Comparison of ENCODE assay signal across 1 cellular context in genomic region chr22:19981171-19981960, GRCh38.
TF ChIP-seq lines count a peak whose summit lies in the region.

No MANE protein-coding gene starts in this region.

TF ChIP-seq in K562, 482 proteins besides CTCF, POLR2A, EP300 and RAD21 (continued from another document and continues in another):
- TF ChIP-seq, protein P1, sequence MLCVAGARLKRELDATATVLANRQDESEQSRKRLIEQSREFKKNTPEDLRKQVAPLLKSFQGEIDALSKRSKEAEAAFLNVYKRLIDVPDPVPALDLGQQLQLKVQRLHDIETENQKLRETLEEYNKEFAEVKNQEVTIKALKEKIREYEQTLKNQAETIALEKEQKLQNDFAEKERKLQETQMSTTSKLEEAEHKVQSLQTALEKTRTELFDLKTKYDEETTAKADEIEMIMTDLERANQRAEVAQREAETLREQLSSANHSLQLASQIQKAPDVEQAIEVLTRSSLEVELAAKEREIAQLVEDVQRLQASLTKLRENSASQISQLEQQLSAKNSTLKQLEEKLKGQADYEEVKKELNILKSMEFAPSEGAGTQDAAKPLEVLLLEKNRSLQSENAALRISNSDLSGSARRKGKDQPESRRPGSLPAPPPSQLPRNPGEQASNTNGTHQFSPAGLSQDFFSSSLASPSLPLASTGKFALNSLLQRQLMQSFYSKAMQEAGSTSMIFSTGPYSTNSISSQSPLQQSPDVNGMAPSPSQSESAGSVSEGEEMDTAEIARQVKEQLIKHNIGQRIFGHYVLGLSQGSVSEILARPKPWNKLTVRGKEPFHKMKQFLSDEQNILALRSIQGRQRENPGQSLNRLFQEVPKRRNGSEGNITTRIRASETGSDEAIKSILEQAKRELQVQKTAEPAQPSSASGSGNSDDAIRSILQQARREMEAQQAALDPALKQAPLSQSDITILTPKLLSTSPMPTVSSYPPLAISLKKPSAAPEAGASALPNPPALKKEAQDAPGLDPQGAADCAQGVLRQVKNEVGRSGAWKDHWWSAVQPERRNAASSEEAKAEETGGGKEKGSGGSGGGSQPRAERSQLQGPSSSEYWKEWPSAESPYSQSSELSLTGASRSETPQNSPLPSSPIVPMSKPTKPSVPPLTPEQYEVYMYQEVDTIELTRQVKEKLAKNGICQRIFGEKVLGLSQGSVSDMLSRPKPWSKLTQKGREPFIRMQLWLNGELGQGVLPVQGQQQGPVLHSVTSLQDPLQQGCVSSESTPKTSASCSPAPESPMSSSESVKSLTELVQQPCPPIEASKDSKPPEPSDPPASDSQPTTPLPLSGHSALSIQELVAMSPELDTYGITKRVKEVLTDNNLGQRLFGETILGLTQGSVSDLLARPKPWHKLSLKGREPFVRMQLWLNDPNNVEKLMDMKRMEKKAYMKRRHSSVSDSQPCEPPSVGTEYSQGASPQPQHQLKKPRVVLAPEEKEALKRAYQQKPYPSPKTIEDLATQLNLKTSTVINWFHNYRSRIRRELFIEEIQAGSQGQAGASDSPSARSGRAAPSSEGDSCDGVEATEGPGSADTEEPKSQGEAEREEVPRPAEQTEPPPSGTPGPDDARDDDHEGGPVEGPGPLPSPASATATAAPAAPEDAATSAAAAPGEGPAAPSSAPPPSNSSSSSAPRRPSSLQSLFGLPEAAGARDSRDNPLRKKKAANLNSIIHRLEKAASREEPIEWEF (CRISPR knock-in tag; IDR thresholded peaks at IDR 0.05): no peak
- no peak for TF ChIP-seq SIX5 (IDR thresholded peaks at IDR 0.05; ENCODE audit: borderline replicate concordance in 1 of 2, insufficient read depth in 1 of 2, low read depth in 1 of 2, low read length in 2 of 2)
- TF ChIP-seq, protein P2, sequence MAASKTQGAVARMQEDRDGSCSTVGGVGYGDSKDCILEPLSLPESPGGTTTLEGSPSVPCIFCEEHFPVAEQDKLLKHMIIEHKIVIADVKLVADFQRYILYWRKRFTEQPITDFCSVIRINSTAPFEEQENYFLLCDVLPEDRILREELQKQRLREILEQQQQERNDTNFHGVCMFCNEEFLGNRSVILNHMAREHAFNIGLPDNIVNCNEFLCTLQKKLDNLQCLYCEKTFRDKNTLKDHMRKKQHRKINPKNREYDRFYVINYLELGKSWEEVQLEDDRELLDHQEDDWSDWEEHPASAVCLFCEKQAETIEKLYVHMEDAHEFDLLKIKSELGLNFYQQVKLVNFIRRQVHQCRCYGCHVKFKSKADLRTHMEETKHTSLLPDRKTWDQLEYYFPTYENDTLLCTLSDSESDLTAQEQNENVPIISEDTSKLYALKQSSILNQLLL (CRISPR knock-in tag; IDR thresholded peaks at IDR 0.05; ENCODE audit: borderline replicate concordance): 0 out of 2 replicates have a peak, but pooled peaks have one; percentile 62
- TF ChIP-seq HSF4 (CRISPR knock-in tag; IDR thresholded peaks at IDR 0.05; ENCODE audit: borderline replicate concordance): no peak
- no peak for TF ChIP-seq ZNF140 (CRISPR knock-in tag; IDR thresholded peaks at IDR 0.05)
- TF ChIP-seq HDAC1 (IDR thresholded peaks at IDR 0.05): no peak
- no peak for TF ChIP-seq GATAD2A (IDR thresholded peaks at IDR 0.05)
- no peak for TF ChIP-seq RBFOX2 (IDR thresholded peaks at IDR 0.05; ENCODE audit: low read depth, low read length)
- TF ChIP-seq ETV6 (IDR thresholded peaks at IDR 0.05; ENCODE audit: borderline replicate concordance in 1 of 2, low read depth in 2 of 2, low read length in 1 of 2): no peak
- TF ChIP-seq ETV6 (CRISPR knock-in tag; IDR thresholded peaks at IDR 0.05; ENCODE audit: borderline replicate concordance): no peak
- no peak; the same call in 1 of the 2 replicates for TF ChIP-seq ZKSCAN1 (IDR thresholded peaks at IDR 0.05; ENCODE audit: low read depth, low read length)
- no peak for TF ChIP-seq PTTG1 (tag; IDR thresholded peaks at IDR 0.05; ENCODE audit: low read depth)
- TF ChIP-seq IFI16 (CRISPR knock-in tag; IDR thresholded peaks at IDR 0.05): no peak
- TF ChIP-seq AFF1 (IDR thresholded peaks at IDR 0.05; ENCODE audit: low read depth in 1 of 2, partially characterized antibody in 2 of 2): no peak
- no peak for TF ChIP-seq PRMT5 (CRISPR knock-in tag; IDR thresholded peaks at IDR 0.05)
- no peak for TF ChIP-seq NFATC3 (IDR thresholded peaks at IDR 0.05)
- TF ChIP-seq BCLAF1 (IDR thresholded peaks at IDR 0.05; ENCODE audit: borderline replicate concordance in 1 of 2, control insufficient read depth in 1 of 2, low read depth in 2 of 2, low read length in 1 of 2): no peak
- no peak for TF ChIP-seq NFIX (CRISPR knock-in tag; IDR thresholded peaks at IDR 0.05; ENCODE audit: low read depth)
- TF ChIP-seq, protein P3, sequence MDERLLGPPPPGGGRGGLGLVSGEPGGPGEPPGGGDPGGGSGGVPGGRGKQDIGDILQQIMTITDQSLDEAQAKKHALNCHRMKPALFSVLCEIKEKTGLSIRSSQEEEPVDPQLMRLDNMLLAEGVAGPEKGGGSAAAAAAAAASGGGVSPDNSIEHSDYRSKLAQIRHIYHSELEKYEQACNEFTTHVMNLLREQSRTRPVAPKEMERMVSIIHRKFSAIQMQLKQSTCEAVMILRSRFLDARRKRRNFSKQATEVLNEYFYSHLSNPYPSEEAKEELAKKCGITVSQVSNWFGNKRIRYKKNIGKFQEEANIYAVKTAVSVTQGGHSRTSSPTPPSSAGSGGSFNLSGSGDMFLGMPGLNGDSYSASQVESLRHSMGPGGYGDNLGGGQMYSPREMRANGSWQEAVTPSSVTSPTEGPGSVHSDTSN (CRISPR knock-in tag; IDR thresholded peaks at IDR 0.05; ENCODE audit: low read depth): no peak
- TF ChIP-seq, protein P3 (tag; conservative IDR thresholded peaks at IDR 0.05; ENCODE audit: low read depth): no peak
- no peak for TF ChIP-seq ZNF830 (CRISPR knock-in tag; IDR thresholded peaks at IDR 0.05)
- no peak for TF ChIP-seq TAF7 (tag; IDR thresholded peaks at IDR 0.05)
- no peak for TF ChIP-seq ZNF586 (CRISPR knock-in tag; conservative IDR thresholded peaks at IDR 0.05)
- TF ChIP-seq MYBL2 (IDR thresholded peaks at IDR 0.05; ENCODE audit: low read depth): no peak
- no peak for TF ChIP-seq MYBL2 (CRISPR knock-in tag; IDR thresholded peaks at IDR 0.05; ENCODE audit: borderline replicate concordance)
- TF ChIP-seq IRF2 (CRISPR knock-in tag; IDR thresholded peaks at IDR 0.05): no peak
- TF ChIP-seq, protein P4, sequence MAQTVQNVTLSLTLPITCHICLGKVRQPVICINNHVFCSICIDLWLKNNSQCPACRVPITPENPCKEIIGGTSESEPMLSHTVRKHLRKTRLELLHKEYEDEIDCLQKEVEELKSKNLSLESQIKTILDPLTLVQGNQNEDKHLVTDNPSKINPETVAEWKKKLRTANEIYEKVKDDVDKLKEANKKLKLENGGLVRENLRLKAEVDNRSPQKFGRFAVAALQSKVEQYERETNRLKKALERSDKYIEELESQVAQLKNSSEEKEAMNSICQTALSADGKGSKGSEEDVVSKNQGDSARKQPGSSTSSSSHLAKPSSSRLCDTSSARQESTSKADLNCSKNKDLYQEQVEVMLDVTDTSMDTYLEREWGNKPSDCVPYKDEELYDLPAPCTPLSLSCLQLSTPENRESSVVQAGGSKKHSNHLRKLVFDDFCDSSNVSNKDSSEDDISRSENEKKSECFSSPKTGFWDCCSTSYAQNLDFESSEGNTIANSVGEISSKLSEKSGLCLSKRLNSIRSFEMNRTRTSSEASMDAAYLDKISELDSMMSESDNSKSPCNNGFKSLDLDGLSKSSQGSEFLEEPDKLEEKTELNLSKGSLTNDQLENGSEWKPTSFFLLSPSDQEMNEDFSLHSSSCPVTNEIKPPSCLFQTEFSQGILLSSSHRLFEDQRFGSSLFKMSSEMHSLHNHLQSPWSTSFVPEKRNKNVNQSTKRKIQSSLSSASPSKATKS (CRISPR knock-in tag; IDR thresholded peaks at IDR 0.05): no peak
- 0 out of 2 replicates have a peak, but pooled peaks have one; percentile 7 for TF ChIP-seq POLR2G (IDR thresholded peaks at IDR 0.05; ENCODE audit: low read depth, low read length)
- TF ChIP-seq ZNF23 (CRISPR knock-in tag; IDR thresholded peaks at IDR 0.05): no peak
- TF ChIP-seq CHD4 (IDR thresholded peaks at IDR 0.05; ENCODE audit: insufficient read depth, insufficient replicate concordance, low read depth, low read length, poor library complexity, severe bottlenecking): no peak
- TF ChIP-seq, protein P5, sequence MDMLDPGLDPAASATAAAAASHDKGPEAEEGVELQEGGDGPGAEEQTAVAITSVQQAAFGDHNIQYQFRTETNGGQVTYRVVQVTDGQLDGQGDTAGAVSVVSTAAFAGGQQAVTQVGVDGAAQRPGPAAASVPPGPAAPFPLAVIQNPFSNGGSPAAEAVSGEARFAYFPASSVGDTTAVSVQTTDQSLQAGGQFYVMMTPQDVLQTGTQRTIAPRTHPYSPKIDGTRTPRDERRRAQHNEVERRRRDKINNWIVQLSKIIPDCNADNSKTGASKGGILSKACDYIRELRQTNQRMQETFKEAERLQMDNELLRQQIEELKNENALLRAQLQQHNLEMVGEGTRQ (CRISPR knock-in tag; IDR thresholded peaks at IDR 0.05): no peak
- no peak for TF ChIP-seq DDX20 (tag; IDR thresholded peaks at IDR 0.05; ENCODE audit: low read depth)
- no peak for TF ChIP-seq DACH1 (IDR thresholded peaks at IDR 0.05; ENCODE audit: partially characterized antibody)
- TF ChIP-seq ATF7 (IDR thresholded peaks at IDR 0.05): no peak
- TF ChIP-seq HDAC8 (tag; IDR thresholded peaks at IDR 0.05): no peak
- TF ChIP-seq ZBED1 (IDR thresholded peaks at IDR 0.05): no peak
- no peak for TF ChIP-seq MAZ (CRISPR knock-in tag; conservative IDR thresholded peaks at IDR 0.05 in 1 of 2, IDR thresholded peaks at IDR 0.05 in 1 of 2)
- no peak for TF ChIP-seq CBX2 (IDR thresholded peaks at IDR 0.05; ENCODE audit: insufficient read depth, low read length, poor library complexity, severe bottlenecking)
